ENCODE assay signal across 8 cellular contexts in the genomic region with DNA sequence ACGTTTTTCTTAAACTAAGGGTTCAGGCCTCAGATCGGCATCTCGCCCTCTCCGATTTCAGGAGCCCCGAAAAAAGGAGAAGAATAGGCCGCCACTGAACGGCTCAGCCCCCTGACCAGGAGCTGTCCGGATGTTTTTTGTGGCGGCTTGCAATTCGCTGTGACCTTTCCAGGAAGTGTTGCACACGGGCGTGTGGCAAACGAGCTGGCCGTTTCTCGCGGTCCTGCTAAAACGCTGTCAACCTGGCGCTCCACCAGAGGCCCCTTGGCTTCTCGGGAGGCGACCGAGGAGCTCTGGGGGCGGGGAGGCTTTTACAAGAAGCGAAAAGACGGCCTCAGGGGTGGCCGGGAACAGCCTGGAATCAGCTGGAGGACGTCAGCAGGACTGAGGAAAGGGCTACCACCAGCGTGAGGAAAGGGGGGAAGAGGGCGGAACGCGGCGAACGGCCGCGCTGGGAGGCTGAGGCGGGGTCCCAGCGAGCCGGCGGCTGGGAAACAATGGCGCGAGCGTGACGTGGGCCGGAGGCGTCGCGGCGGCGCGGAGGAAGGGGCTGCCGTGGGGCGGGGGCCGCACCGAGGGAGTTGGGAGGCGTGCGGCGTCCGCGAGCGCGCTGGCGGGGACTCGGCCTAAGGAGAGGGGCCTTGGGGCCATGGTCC. TPM values are rescaled to one million over a fixed set of nuclear protein-coding genes. Genes with fewer than 3 reads are reported as not detected.
DNase-seq lines count a peak whose midpoint lies in the region; ATAC-seq and TF ChIP-seq lines count a peak whose summit lies in the region.

No MANE protein-coding gene starts in this region.

- H3K4me2 ChIP-seq in neural progenitor cell, result peak overlapping the region; percentile 95

- no peaks in the 10 kb centered on the region for H3K36me3 Mint-ChIP-seq in neural progenitor cell

- H3K4me1 ChIP-seq in HUES48 (ENCODE audit: control insufficient read depth, insufficient read depth, low read length) (peaks cover 16% of the 10 kb centered on the region), foreskin keratinocyte (peaks cover 5% of the 10 kb centered on the region), neural progenitor cell (peaks cover 18% of the 10 kb centered on the region), subcutaneous abdominal adipose tissue (ENCODE audit: control insufficient read depth in 5 of 5, insufficient read depth in 5 of 5, low read length in 5 of 5) (peaks cover 0 to 55% (median 40%) of the 10 kb centered on the region in 5 donors)

- peak overlapping the region; percentile 93 for H3K27ac Mint-ChIP-seq in neural progenitor cell

- H3K9me3 Mint-ChIP-seq in neural progenitor cell, result no peaks in the 10 kb centered on the region

- H3K27me3 ChIP-seq in HUES48 (ENCODE audit: control insufficient read depth, insufficient read depth, low read length) (peaks cover 10% of the 10 kb centered on the region; the same call in 1 of the 2 replicates), foreskin keratinocyte (no peaks in the 10 kb centered on the region), neural progenitor cell (peaks cover 9% of the 10 kb centered on the region), subcutaneous abdominal adipose tissue (ENCODE audit: control insufficient read depth in 5 of 5, insufficient read depth in 4 of 5, low read length in 5 of 5) (no peaks in the 10 kb centered on the region)

- H3K9ac ChIP-seq in HUES48 (ENCODE audit: low read depth, low read length) (peak overlapping the region; percentile 73), neural progenitor cell (peak overlapping the region; percentile 66), subcutaneous abdominal adipose tissue (ENCODE audit: low read length in 5 of 5) (peak overlapping the region; percentile 77 to 93 (median 81))

- peak overlapping the region; percentile 71 for H2AFZ ChIP-seq in neural progenitor cell (replicated peaks)

- H3F3A ChIP-seq in neural progenitor cell (ENCODE audit: low read depth), result peaks cover 26% of the 10 kb centered on the region

- H3K4me3 Mint-ChIP-seq in neural progenitor cell, result peak overlapping the region; percentile 99

- H3K36me3 ChIP-seq in HUES48 (ENCODE audit: control insufficient read depth, insufficient read depth, low read length), result no peaks in the 10 kb centered on the region
- no peaks in the 10 kb centered on the region for H3K36me3 ChIP-seq in neural progenitor cell
- H3K36me3 ChIP-seq in subcutaneous abdominal adipose tissue (ENCODE audit: control insufficient read depth in 5 of 5, insufficient read depth in 5 of 5, low read length in 5 of 5), result no peaks in the 10 kb centered on the region

- H3K4me3 ChIP-seq in HUES48 (ENCODE audit: low read depth, low read length) (peak overlapping the region; percentile 92), neural progenitor cell (peak overlapping the region; percentile 88), subcutaneous abdominal adipose tissue (ENCODE audit: low read depth in 1 of 5, low read length in 5 of 5) (peak overlapping the region; percentile 81 to 90 (median 86))

- H3K4me1 Mint-ChIP-seq in neural progenitor cell, result peaks cover 39% of the 10 kb centered on the region

- H3K27ac ChIP-seq in HUES48 (ENCODE audit: low read depth, low read length) (peak overlapping the region; percentile 89), foreskin keratinocyte (peak overlapping the region; percentile 49), neural progenitor cell (peak overlapping the region; percentile 90), subcutaneous abdominal adipose tissue (ENCODE audit: low read depth, low read length) (peak overlapping the region; percentile 94)

- H4K20me1 ChIP-seq in neural progenitor cell (ENCODE audit: low read depth), result peaks cover 15% of the 10 kb centered on the region

- ATAC-seq in GM21360 (IDR thresholded peaks at IDR 0.05; ENCODE audit: unreplicated experiment) (peak; percentile 41), foreskin keratinocyte (peak; percentile 53)

- H3K79me2 ChIP-seq in neural progenitor cell (ENCODE audit: low read depth), result peaks cover 49% of the 10 kb centered on the region

- H3K9me3 ChIP-seq in HUES48 (ENCODE audit: control insufficient read depth, insufficient read depth, low read length) (no peaks in the 10 kb centered on the region), neural progenitor cell (ENCODE audit: low read depth) (no peaks in the 10 kb centered on the region), subcutaneous abdominal adipose tissue (ENCODE audit: control insufficient read depth in 5 of 5, low read length in 5 of 5) (no peaks in the 10 kb centered on the region)

- peaks cover 10% of the 10 kb centered on the region for H3K27me3 Mint-ChIP-seq in neural progenitor cell (ENCODE audit: insufficient read depth, low read depth)

- peak; percentile 39 for DNase-seq in DMS114 treated with DMSO at 0.1 percent for 48 hours (lab: John Stamatoyannopoulos, UW; ENCODE audit: unreplicated experiment)
- peak; percentile 42 to 68 for DNase-seq in SHP77 (lab: John Stamatoyannopoulos, UW)
- DNase-seq in activated gamma-delta T cell treated with anti-CD3 and anti-CD28 coated beads, Interleukin-2, amount 50 U/mL, for 16 hours (ENCODE audit: low read depth), result peak; percentile 38
- DNase-seq in foreskin keratinocyte, result peak in 1 of 2 donors; percentile 61
- DNase-seq in neural progenitor cell (ENCODE audit: low spot score), result peak; percentile 89

- TF ChIP-seq CTCF in foreskin keratinocyte (conservative IDR thresholded peaks at IDR 0.05) (no peak), neural progenitor cell (IDR thresholded peaks at IDR 0.05) (no peak)

RNA-seq across cellular contexts. Expression of gene NT5C2, which starts 0.5 kb away (rescaled TPM):
- total RNA-seq in foreskin keratinocyte (44.1 and 47.9 TPM in 2 replicates), neural progenitor cell (ENCODE audit: low replicate concordance) (63.6 and 87.2 TPM in 2 replicates)
- 20.7 and 21.2 TPM in 2 replicates for polyA plus RNA-seq in foreskin keratinocyte

RNA-seq across cellular contexts. Expression of gene RPEL1, which starts 53.1 kb away (rescaled TPM):
- not detected in 2 replicates for total RNA-seq in foreskin keratinocyte
- polyA plus RNA-seq in foreskin keratinocyte, result not detected in 2 replicates
- not detected in 2 replicates for total RNA-seq in neural progenitor cell (ENCODE audit: low replicate concordance)
